ENCODE assay signal across 8 cellular contexts in the genomic region with DNA sequence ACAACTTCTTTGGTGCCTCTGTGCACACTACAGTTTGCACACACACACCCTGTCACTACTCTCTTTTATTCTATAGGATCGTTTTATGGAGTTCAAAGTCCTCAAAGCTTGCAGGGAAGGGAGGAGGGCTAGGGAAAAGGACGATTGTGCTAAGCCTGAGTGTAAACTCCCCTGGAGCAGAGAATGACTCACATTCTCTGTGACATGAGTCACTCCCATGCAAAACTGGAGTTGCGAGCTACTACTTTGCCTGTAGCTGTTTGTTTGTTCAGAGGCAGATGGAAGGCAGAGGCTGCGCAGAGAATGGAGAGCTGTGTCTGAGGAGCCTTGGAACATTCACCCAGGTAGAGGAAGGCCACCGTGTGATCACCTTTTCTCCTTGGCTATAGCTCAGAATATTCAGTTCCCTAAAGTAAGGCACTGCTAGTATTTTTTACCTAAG.
DNase-seq lines count a peak whose midpoint lies in the region; ATAC-seq lines count a peak whose summit lies in the region.

No MANE protein-coding gene starts in this region.

- no peak overlapping the region for H3K27ac Mint-ChIP-seq in T-cell

- CTCF ChIA-PET in T-cell (lab: Charles Lee) = interaction anchor here (0.5 to 0.6 kb wide), 2 partner anchors 16 to 182 kb away, joined by 3 to 6 read pairs; no protein-coding TSS in a partner anchor

- peaks cover 0 to 9% (median 7%) of the 10 kb centered on the region in 3 donors for H3K4me1 Mint-ChIP-seq in T-cell

- H3K27me3 Mint-ChIP-seq in T-cell = peaks cover 12 to 20% of the 10 kb centered on the region in 2 donors

- peak; percentile 84 for ATAC-seq in GM19395 (IDR thresholded peaks at IDR 0.05; ENCODE audit: unreplicated experiment)
- peak; percentile 95 for ATAC-seq in HG03280 (IDR thresholded peaks at IDR 0.05; ENCODE audit: unreplicated experiment)
- no peak for ATAC-seq in T-cell (replicated peaks in 1 of 4)

- H3K9me3 Mint-ChIP-seq in T-cell = no peaks in the 10 kb centered on the region

- DNase-seq in DMS 273 (lab: John Stamatoyannopoulos, UW; ENCODE audit: unreplicated experiment) = peak; percentile 64
- DNase-seq in NCI-H774 (lab: John Stamatoyannopoulos, UW) = peak; percentile 57
- DNase-seq in dermis blood vessel endothelial cell = peak; percentile 89
- peak; percentile 49 for DNase-seq in medulla oblongata (ENCODE audit: extremely low spot score)
- no peak for DNase-seq in T-cell
- no peak for DNase-seq in RPMI8226

- H3K4me3 Mint-ChIP-seq in T-cell = no peak overlapping the region

- H3K36me3 Mint-ChIP-seq in T-cell = no peaks in the 10 kb centered on the region

- POLR2A ChIA-PET in T-cell (lab: Charles Lee) = interaction anchor here in 1 of 2 donors (0.6 kb wide), 1 partner anchor 85 kb away, joined by 6 read pairs; no protein-coding TSS in a partner anchor

Comparison
In these comparisons a context has a peak if more than half of its experiments do, and no peak if none do; other contexts are left out.
1. DNase-seq: peak in DMS 273 (single experiment), NCI-H774 (single experiment), dermis blood vessel endothelial cell (single experiment) and medulla oblongata (single experiment); none in T-cell (0 of 34) and RPMI8226 (single experiment).
2. ATAC-seq: peak in GM19395 (single experiment) and HG03280 (single experiment); none in T-cell (0 of 4).